In the genomic region with DNA sequence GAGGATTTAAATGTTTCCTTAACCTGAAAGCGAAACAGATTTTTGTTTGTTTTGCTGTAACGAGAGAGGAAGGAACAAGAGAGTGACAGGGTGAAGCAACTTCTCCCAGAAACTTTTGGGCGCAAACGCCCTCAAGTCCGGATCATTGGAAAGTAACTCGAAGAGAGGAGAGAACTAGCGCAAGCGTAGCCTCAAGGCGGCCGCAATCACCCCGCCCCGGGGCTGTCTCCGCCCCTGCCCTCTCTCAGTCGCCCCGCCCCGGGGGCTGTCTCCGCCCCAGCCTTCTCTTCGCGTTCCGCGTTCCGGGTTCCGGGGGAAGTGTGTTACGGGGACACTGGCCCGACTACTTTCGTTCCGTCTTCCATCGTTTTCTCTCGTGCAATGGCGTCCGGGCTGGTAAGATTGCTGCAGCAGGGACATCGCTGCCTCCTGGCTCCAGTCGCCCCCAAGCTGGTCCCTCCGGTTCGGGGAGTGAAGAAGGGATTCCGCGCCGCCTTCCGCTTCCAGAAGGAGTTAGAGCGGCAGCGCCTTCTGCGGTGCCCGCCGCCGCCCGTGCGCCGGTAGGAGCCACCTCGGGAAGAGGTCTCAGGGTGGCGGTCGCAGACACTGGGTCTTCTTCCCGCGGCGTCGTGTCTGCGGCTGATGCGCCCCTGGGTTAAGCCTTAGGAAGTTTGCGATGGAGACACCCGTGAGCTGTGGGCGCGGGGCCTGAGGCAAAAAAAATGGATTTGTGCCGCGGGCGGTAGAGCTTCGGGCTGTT, we compare ENCODE assay signal across 8 cellular contexts. TPM values are rescaled to one million over a fixed set of nuclear protein-coding genes. Genes with fewer than 3 reads are reported as not detected.
DNase-seq lines count a peak whose midpoint lies in the region; ATAC-seq and TF ChIP-seq lines count a peak whose summit lies in the region.

MRPL44 (plus strand) TSS at position 372 of the 760 bp plus-strand sequence; CDS start at position 382, 10 bp downstream.

- peak within 1 kb of the TSS; percentile 96 for H3K9ac ChIP-seq in fibroblast of lung (ENCODE audit: insufficient read depth, low read length)

- CTCF ChIA-PET in RWPE1 (lab: Yijun Ruan, JAX) = interaction anchor here (0.6 to 1.1 kb wide), 4 partner anchors 13 to 519 kb away, joined by 3 to 4 read pairs (median 4); no protein-coding TSS in a partner anchor
- CTCF ChIA-PET in naive thymus-derived CD4-positive, alpha-beta T cell (lab: Charles Lee) = interaction anchor here (0.8 to 2.1 kb wide), 3 partner anchors 13 to 413 kb away, joined by 3 to 10 read pairs (median 4); no protein-coding TSS in a partner anchor

- H4K20me1 ChIP-seq in DOHH2 (ENCODE audit: control insufficient read depth, insufficient read depth, low read depth, low read length) (peaks cover 17% of the 10 kb centered on the region; the same call in 1 of the 2 replicates), GM23338 (replicated peaks; ENCODE audit: insufficient read depth) (peaks cover 25% of the 10 kb centered on the region; the same call in 1 of the 2 replicates), fibroblast of lung (ENCODE audit: control insufficient read depth, extremely low read depth, insufficient read depth, low read length) (no peaks in the 10 kb centered on the region)

- peak within 1 kb of the TSS; percentile 85 for H3K4me2 ChIP-seq in DOHH2 (ENCODE audit: low read length)
- H3K4me2 ChIP-seq in GM23338 = peak within 1 kb of the TSS; percentile 86
- peak within 1 kb of the TSS; percentile 89 for H3K4me2 ChIP-seq in fibroblast of lung (ENCODE audit: extremely low read depth, insufficient read depth, low read length)

- H3K4me3 ChIP-seq in DOHH2 (ENCODE audit: low read length) (peak within 1 kb of the TSS; percentile 86), GM23338 (peak within 1 kb of the TSS; percentile 70), LNCaP clone FGC (ENCODE audit: low read depth, low read length) (peak within 1 kb of the TSS; percentile 95), fibroblast of lung (replicated peaks in 1 of 4; ENCODE audit: control extremely low read depth in 1 of 4, insufficient read depth in 1 of 4, low read depth in 3 of 4, low read length in 4 of 4) (peak within 1 kb of the TSS; percentile 89 to 98 (median 95))
- H3K4me3 ChIP-seq in naive thymus-derived CD4-positive, alpha-beta T cell (ENCODE audit: low read length) = peak within 1 kb of the TSS; percentile 90

- H3K4me1 Mint-ChIP-seq in GM23338 = peaks cover 33% of the 10 kb centered on the region
- peaks cover 19% of the 10 kb centered on the region for H3K4me1 Mint-ChIP-seq in activated T-helper 17 cell treated with anti-CD3 and anti-CD28 coated beads, Interleukin-2, amount 50 U/mL, for 72 hours
- peaks cover 33 to 70% (median 58%) of the 10 kb centered on the region in 7 donors for H3K4me1 Mint-ChIP-seq in naive thymus-derived CD4-positive, alpha-beta T cell

- peak; percentile 99 for ATAC-seq in GM23338
- peak; percentile 98 for ATAC-seq in activated T-helper 17 cell treated with anti-CD3 and anti-CD28 coated beads, Interleukin-2, amount 50 U/mL, for 72 hours (replicated peaks)
- ATAC-seq in naive thymus-derived CD4-positive, alpha-beta T cell = peak; percentile 100

- H3K36me3 Mint-ChIP-seq in GM23338 (ENCODE audit: low read depth) = peaks cover 28% of the 10 kb centered on the region
- peaks cover 45% of the 10 kb centered on the region for H3K36me3 Mint-ChIP-seq in activated T-helper 17 cell treated with anti-CD3 and anti-CD28 coated beads, Interleukin-2, amount 50 U/mL, for 72 hours (ENCODE audit: low read depth)
- peaks cover 4 to 21% (median 17%) of the 10 kb centered on the region in 5 donors for H3K36me3 Mint-ChIP-seq in naive thymus-derived CD4-positive, alpha-beta T cell

- H3K27me3 Mint-ChIP-seq in GM23338 (ENCODE audit: insufficient read depth, low read depth, poor library complexity) = peaks cover 6% of the 10 kb centered on the region
- no peaks in the 10 kb centered on the region for H3K27me3 Mint-ChIP-seq in activated T-helper 17 cell treated with anti-CD3 and anti-CD28 coated beads, Interleukin-2, amount 50 U/mL, for 72 hours
- no peaks in the 10 kb centered on the region for H3K27me3 Mint-ChIP-seq in naive thymus-derived CD4-positive, alpha-beta T cell

- DNase-seq in GM23338 (ENCODE audit: low spot score) = peak; percentile 98
- DNase-seq in LNCaP clone FGC (ENCODE audit: low read depth) = peak; percentile 68
- peak; percentile 94 for DNase-seq in RWPE1 (ENCODE audit: low spot score)
- DNase-seq in fibroblast of lung (ENCODE audit: low read depth in 2 of 2) = peak; percentile 91 to 95
- DNase-seq in naive thymus-derived CD4-positive, alpha-beta T cell = peak; percentile 92 to 99 (median 96)
- DNase-seq in stimulated activated naive CD4-positive, alpha-beta T cell (lab: John Stamatoyannopoulos, UW) = peak; percentile 93 to 98 (median 94)

- H3K27ac Mint-ChIP-seq in GM23338 = peak within 1 kb of the TSS; percentile 98
- peak within 1 kb of the TSS; percentile 60 for H3K27ac Mint-ChIP-seq in activated T-helper 17 cell treated with anti-CD3 and anti-CD28 coated beads, Interleukin-2, amount 50 U/mL, for 72 hours
- peak within 1 kb of the TSS; percentile 78 to 98 (median 95) for H3K27ac Mint-ChIP-seq in naive thymus-derived CD4-positive, alpha-beta T cell

- intact Hi-C loops in naive thymus-derived CD4-positive, alpha-beta T cell (cut with micrococcal nuclease) = loop anchor here (1.0 to 10.0 kb wide), 15 partner anchors 8 to 1300 kb away; partner anchors contain the start of genes AP1S3 (in 2 of the 2), CUL3 (in 2 of the 2), WDFY1 (in 2 of the 2) and ACSL3 (in 1 of the 2)

- H3K27me3 ChIP-seq in DOHH2 (ENCODE audit: control insufficient read depth, low read length) (no peaks in the 10 kb centered on the region), GM23338 (ENCODE audit: insufficient read depth) (no peaks in the 10 kb centered on the region), fibroblast of lung (ENCODE audit: control insufficient read depth, insufficient read depth, low read length) (no peaks in the 10 kb centered on the region)
- no peaks in the 10 kb centered on the region for H3K27me3 ChIP-seq in naive thymus-derived CD4-positive, alpha-beta T cell (ENCODE audit: control insufficient read depth in 2 of 2, insufficient read depth in 2 of 2, low read length in 2 of 2)

- peaks cover 39% of the 10 kb centered on the region for H3K36me3 ChIP-seq in DOHH2 (ENCODE audit: control insufficient read depth, low read length)
- peaks cover 10% of the 10 kb centered on the region; the same call in 1 of the 2 replicates for H3K36me3 ChIP-seq in GM23338 (ENCODE audit: insufficient read depth)
- H3K36me3 ChIP-seq in fibroblast of lung (ENCODE audit: control insufficient read depth, insufficient read depth, low read length) = peaks cover 4% of the 10 kb centered on the region
- peaks cover 0 to 5% (median 0%) of the 10 kb centered on the region in 3 experiments for H3K36me3 ChIP-seq in naive thymus-derived CD4-positive, alpha-beta T cell (ENCODE audit: control insufficient read depth in 2 of 3, insufficient read depth in 3 of 3, low read length in 3 of 3)

- H3K9me3 ChIP-seq in DOHH2 (ENCODE audit: control insufficient read depth, insufficient read depth, low read length) = no peaks in the 10 kb centered on the region
- H3K9me3 ChIP-seq in fibroblast of lung (ENCODE audit: control insufficient read depth, insufficient read depth, low read depth, low read length) = no peaks in the 10 kb centered on the region
- H3K9me3 ChIP-seq in naive thymus-derived CD4-positive, alpha-beta T cell (ENCODE audit: control insufficient read depth in 2 of 3, low read length in 3 of 3) = no peaks in the 10 kb centered on the region

- H3K9me3 Mint-ChIP-seq in GM23338 = no peaks in the 10 kb centered on the region
- H3K9me3 Mint-ChIP-seq in activated T-helper 17 cell treated with anti-CD3 and anti-CD28 coated beads, Interleukin-2, amount 50 U/mL, for 72 hours = no peaks in the 10 kb centered on the region
- H3K9me3 Mint-ChIP-seq in naive thymus-derived CD4-positive, alpha-beta T cell = peaks cover 0 to 4% (median 0%) of the 10 kb centered on the region in 11 donors

- H3K4me1 ChIP-seq in DOHH2 (ENCODE audit: control insufficient read depth, low read length) (peaks cover 58% of the 10 kb centered on the region), GM23338 (ENCODE audit: insufficient read depth) (peaks cover 41% of the 10 kb centered on the region), fibroblast of lung (ENCODE audit: control insufficient read depth, extremely low read depth, insufficient read depth, low read length) (peaks cover 5% of the 10 kb centered on the region)
- H3K4me1 ChIP-seq in naive thymus-derived CD4-positive, alpha-beta T cell (ENCODE audit: control insufficient read depth in 2 of 2, insufficient read depth in 2 of 2, low read length in 2 of 2) = peaks cover 40 to 48% of the 10 kb centered on the region in 2 donors

- H3F3A ChIP-seq in DOHH2 (ENCODE audit: control insufficient read depth, insufficient read depth) = no peaks in the 10 kb centered on the region
- H3F3A ChIP-seq in GM23338 (replicated peaks; ENCODE audit: low read depth) = no peaks in the 10 kb centered on the region

- peak within 1 kb of the TSS; percentile 86 for H2AFZ ChIP-seq in GM23338
- H2AFZ ChIP-seq in fibroblast of lung (ENCODE audit: low read length) = peak within 1 kb of the TSS; percentile 98

- H3K79me2 ChIP-seq in DOHH2 (ENCODE audit: control insufficient read depth, low read length) = peaks cover 50% of the 10 kb centered on the region
- H3K79me2 ChIP-seq in GM23338 (replicated peaks; ENCODE audit: insufficient read depth) = peaks cover 50% of the 10 kb centered on the region
- peaks cover 49% of the 10 kb centered on the region for H3K79me2 ChIP-seq in fibroblast of lung (ENCODE audit: control insufficient read depth, insufficient read depth, low read length)

- H3K9me2 ChIP-seq in DOHH2 (replicated peaks; ENCODE audit: control insufficient read depth, low read length) (no peaks in the 10 kb centered on the region), GM23338 (ENCODE audit: insufficient read depth) (no peaks in the 10 kb centered on the region)

- POLR2A ChIA-PET in RWPE1 (lab: Yijun Ruan, JAX; ENCODE audit: low non-redundant PET) = no interaction called here
- POLR2A ChIA-PET in naive thymus-derived CD4-positive, alpha-beta T cell (lab: Charles Lee) = interaction anchor here (0.8 to 2.8 kb wide), 6 partner anchors 11 to 70 kb away, joined by 3 to 30 read pairs (median 4); partner anchors contain the start of gene WDFY1

- TF ChIP-seq CTCF in DOHH2 (IDR thresholded peaks at IDR 0.05; ENCODE audit: low read depth, low read length, poor library complexity, severe bottlenecking) (no peak), GM23338 (conservative IDR thresholded peaks at IDR 0.05; ENCODE audit: low read depth in 2 of 2) (no peak), LNCaP clone FGC (IDR thresholded peaks at IDR 0.05; ENCODE audit: control insufficient read depth, extremely low read depth, insufficient read depth) (no peak), RWPE1 (conservative IDR thresholded peaks at IDR 0.05; ENCODE audit: low read depth) (no peak), fibroblast of lung (conservative IDR thresholded peaks at IDR 0.05 in 1 of 2, IDR thresholded peaks at IDR 0.05 in 1 of 2; ENCODE audit: low read depth in 1 of 2, low read length in 2 of 2) (no peak)

- H3K4me3 Mint-ChIP-seq in GM23338 = peak within 1 kb of the TSS; percentile 97
- peak within 1 kb of the TSS; percentile 97 for H3K4me3 Mint-ChIP-seq in activated T-helper 17 cell treated with anti-CD3 and anti-CD28 coated beads, Interleukin-2, amount 50 U/mL, for 72 hours
- H3K4me3 Mint-ChIP-seq in naive thymus-derived CD4-positive, alpha-beta T cell = peak within 1 kb of the TSS; percentile 90 to 97 (median 94)

- H3K27ac ChIP-seq in DOHH2 (ENCODE audit: low read depth, low read length) (peak within 1 kb of the TSS; percentile 32), GM23338 (ENCODE audit: low read depth) (peak within 1 kb of the TSS; percentile 73; the same call in 1 of the 2 replicates), RWPE1 (peak within 1 kb of the TSS; percentile 77), fibroblast of lung (ENCODE audit: insufficient read depth, low read length) (peak within 1 kb of the TSS; percentile 90)
- peak within 1 kb of the TSS; percentile 81 for H3K27ac ChIP-seq in naive thymus-derived CD4-positive, alpha-beta T cell (ENCODE audit: low read depth, low read length)

RNA-seq across cellular contexts. Expression of gene MRPL44, which starts in this region (rescaled TPM):
- 55.8 and 68.2 TPM in 2 replicates for total RNA-seq in GM23338 (2014; rRNA removed; shearing (Covaris generic))
- 38.4 and 40.4 TPM in 2 replicates for polyA plus RNA-seq in GM23338 (2016; fragmentation: Nextera tagmentation; extraction: Ambion mirVana)
- total RNA-seq in activated T-helper 17 cell treated with anti-CD3 and anti-CD28 coated beads, Interleukin-2, amount 50 U/mL, for 72 hours = 10 to 100 TPM; 40.3 to 42.0 TPM
- 31.3 and 34.0 TPM in 2 replicates for total RNA-seq in fibroblast of lung
- 27.4 and 33.7 TPM in 2 replicates for polyA plus RNA-seq in fibroblast of lung
- 18.5 and 25.3 TPM in 2 replicates for polyA plus RNA-seq in fibroblast of lung (2012)
- 8.1 and 14.7 TPM in 2 replicates for polyA minus RNA-seq in fibroblast of lung (ENCODE audit: low replicate concordance)
- 10 to 100 TPM; 18.0 to 31.2 (median 26.8) TPM for total RNA-seq in naive thymus-derived CD4-positive, alpha-beta T cell
- polyA plus RNA-seq in naive thymus-derived CD4-positive, alpha-beta T cell = 10 to 100 TPM; 33.1 to 36.2 TPM

Comparison
In these comparisons a context has a peak if more than half of its experiments do, and no peak if none do; other contexts are left out.
1. Peak in every context shown above with its lines: DNase-seq, ATAC-seq, H3K4me3 ChIP-seq and H3K27ac ChIP-seq.
2. H3K27ac ChIP-seq: peak in every context shown above with its lines; median percentile 90 in fibroblast of lung; 81 in naive thymus-derived CD4-positive, alpha-beta T cell; 77 in RWPE1; 73 in GM23338; 32 in DOHH2.